ENCODE assay signal across 9 cellular contexts in genomic region chr16:67192781-67193260, GRCh38. TPM values are rescaled to one million over a fixed set of nuclear protein-coding genes. Genes with fewer than 3 reads are reported as not detected.
A peak's percentile ranks its signal among the peaks of the same experiment; 100 is the strongest.
DNase-seq lines count a peak whose midpoint lies in the region; ATAC-seq and TF ChIP-seq lines count a peak whose summit lies in the region.
"Had no signal": no experiment of that assay in that cellular context is flagged by ENCODE, and none has a peak within 500 bp of the region (broad histone marks: within the 10 kb centered on the region; RNA-seq: fewer than 3 reads in every experiment).

No MANE protein-coding gene starts in this region.

- H4K20me1 ChIP-seq in DND-41 (ENCODE audit: insufficient read depth, low read length) (peaks cover 41% of the 10 kb centered on the region), OCI-LY7 (ENCODE audit: insufficient read depth, low read length) (peaks cover 9% of the 10 kb centered on the region; the same call in 1 of the 2 replicates)

- POLR2A ChIA-PET in OCI-LY7 (lab: Charles Lee): interaction anchor here (0.6 to 1.5 kb wide), 4 partner anchors 24 to 51 kb away, joined by 3 to 7 read pairs (median 3); partner anchors contain the start of gene TMEM208

- H3K4me1 ChIP-seq in DND-41 (ENCODE audit: insufficient read depth, low read length): peaks cover 37% of the 10 kb centered on the region
- H3K4me1 ChIP-seq in OCI-LY7 (ENCODE audit: insufficient read depth, low read length, poor library complexity, severe bottlenecking): peaks cover 19% of the 10 kb centered on the region

- H3K9me3 ChIP-seq in DND-41 (ENCODE audit: insufficient read depth, low read length, severe bottlenecking): no peaks in the 10 kb centered on the region
- no peaks in the 10 kb centered on the region for H3K9me3 ChIP-seq in OCI-LY7 (ENCODE audit: low read length)

- H3K4me3 ChIP-seq in DND-41 (ENCODE audit: low read depth in 1 of 2, low read length in 2 of 2): peak overlapping the region; percentile 92 to 94
- H3K4me3 ChIP-seq in OCI-LY7 (ENCODE audit: low read depth, low read length, poor library complexity, severe bottlenecking): peak overlapping the region; percentile 98
- peak overlapping the region; percentile 69 for H3K4me3 ChIP-seq in epithelial cell of esophagus (ENCODE audit: low read length)

- intact Hi-C loops in OCI-LY7 (cut with micrococcal nuclease; ENCODE audit: unreplicated experiment): loop anchor here (2.0 kb wide), 2 partner anchors 34 to 54 kb away; partner anchors contain the start of genes FHOD1 and TMEM208

- DNase-seq in DND-41 (peak; percentile 22), OCI-LY7 (ENCODE audit: low spot score) (peak; percentile 48), epithelial cell of esophagus (ENCODE audit: low read depth) (no peak), osteocyte (ENCODE audit: extremely low spot score, unreplicated experiment) (no peak), kidney tubule cell (ENCODE audit: low spot score) (no peak)
- DNase-seq in stimulated activated CD4-positive, alpha-beta T cell treated with anti-CD3 and anti-CD28 coated beads, Interleukin-4, amount 100 ng/mL, for 4 hours: no peak
- DNase-seq: HCEC 1CT had no signal

- H3K79me2 ChIP-seq in DND-41 (ENCODE audit: insufficient read depth, low read length): peaks cover 41% of the 10 kb centered on the region
- H3K79me2 ChIP-seq in OCI-LY7 (ENCODE audit: insufficient read depth, low read depth, low read length): peaks cover 22% of the 10 kb centered on the region

- H2AFZ ChIP-seq in DND-41 (ENCODE audit: low read depth, low read length) (no peak overlapping the region), OCI-LY7 (ENCODE audit: low read length) (no peak overlapping the region)

- H3K4me3 Mint-ChIP-seq in osteocyte (ENCODE audit: unreplicated experiment): peak overlapping the region; percentile 84

- TF ChIP-seq CTCF in DND-41 (IDR thresholded peaks at IDR 0.05; ENCODE audit: borderline replicate concordance, extremely low read depth, low read length, poor library complexity, severe bottlenecking): no peak
- TF ChIP-seq CTCF in OCI-LY7 (conservative IDR thresholded peaks at IDR 0.05; ENCODE audit: low read length): no peak
- TF ChIP-seq CTCF in epithelial cell of esophagus (IDR thresholded peaks at IDR 0.05; ENCODE audit: insufficient read depth, low read depth, low read length, missing control alignments): no peak
- no peak for TF ChIP-seq CTCF in osteocyte (IDR thresholded peaks at IDR 0.05)

- peak overlapping the region; percentile 80 for H3K27ac ChIP-seq in DND-41 (ENCODE audit: low read length)
- peak overlapping the region; percentile 45 for H3K27ac ChIP-seq in OCI-LY7 (ENCODE audit: low read depth, low read length, poor library complexity, severe bottlenecking)

- no peaks in the 10 kb centered on the region for H3K9me2 ChIP-seq in OCI-LY7 (ENCODE audit: insufficient read depth, low read length)

- H3K27me3 ChIP-seq in DND-41 (ENCODE audit: insufficient read depth, low read length, poor library complexity): no peaks in the 10 kb centered on the region

- H3K27me3 Mint-ChIP-seq in osteocyte (ENCODE audit: unreplicated experiment): no peaks in the 10 kb centered on the region

- no peaks in the 10 kb centered on the region for H3K9me3 Mint-ChIP-seq in osteocyte (ENCODE audit: unreplicated experiment)

- H3K4me1 Mint-ChIP-seq in osteocyte (ENCODE audit: unreplicated experiment): peaks cover 26% of the 10 kb centered on the region

- ATAC-seq in DND-41 (ENCODE audit: insufficient read depth, low read depth) (no peak), HG02973 (IDR thresholded peaks at IDR 0.05; ENCODE audit: unreplicated experiment) (no peak), HG02938 (IDR thresholded peaks at IDR 0.05; ENCODE audit: unreplicated experiment) (no peak)

- CTCF ChIA-PET in OCI-LY7 (lab: Charles Lee; ENCODE audit: unreplicated experiment): interaction anchor here (0.6 to 1.0 kb wide), 3 partner anchors 34 to 261 kb away, joined by 3 to 4 read pairs (median 3); partner anchors contain the start of gene TMEM208

- peaks cover 18% of the 10 kb centered on the region for H3K36me3 Mint-ChIP-seq in osteocyte (ENCODE audit: unreplicated experiment)

- peak overlapping the region; percentile 80 for H3K27ac Mint-ChIP-seq in osteocyte (ENCODE audit: unreplicated experiment)

- H3K4me2 ChIP-seq in DND-41 (ENCODE audit: insufficient read depth, low read length) (peak overlapping the region; percentile 96), OCI-LY7 (ENCODE audit: low read length) (peak overlapping the region; percentile 86)

- no TSS peak for BruUV-seq in OCI-LY7 (replicated peaks; lab: Mats Ljungman, UMichigan)

- H3K36me3 ChIP-seq in DND-41 (ENCODE audit: insufficient read depth, low read length): peaks cover 55% of the 10 kb centered on the region
- peaks cover 57% of the 10 kb centered on the region for H3K36me3 ChIP-seq in OCI-LY7 (ENCODE audit: insufficient read depth, low read length)

- peak overlapping the region; percentile 85 for H3K9ac ChIP-seq in DND-41 (ENCODE audit: low read depth, low read length)

RNA-seq across cellular contexts. Expression of gene E2F4, which starts 0.9 kb away (rescaled TPM):
- 139 and 157 TPM in 2 replicates for total RNA-seq in OCI-LY7 (2014; rRNA removed; shearing (Covaris generic))
- total RNA-seq in OCI-LY7 (2022) (108 and 124 TPM in 2 replicates), osteocyte (40.0 and 43.4 TPM in 2 replicates)

RNA-seq across cellular contexts. Expression of gene EXOC3L1, which starts 2.9 kb away (rescaled TPM):
- total RNA-seq in OCI-LY7 (2014; rRNA removed; shearing (Covaris generic)): not detected in 2 replicates
- total RNA-seq in OCI-LY7 (2022) (not detected in 2 replicates), osteocyte (not detected in 2 replicates)

RNA-seq across cellular contexts. Expression of gene ELMO3, which starts 6.1 kb away (rescaled TPM):
- 7.7 and 7.8 TPM in 2 replicates for total RNA-seq in OCI-LY7 (2014; rRNA removed; shearing (Covaris generic))
- 7.6 and 9.0 TPM in 2 replicates for total RNA-seq in OCI-LY7 (2022)
- 1.7 and 2.1 TPM in 2 replicates for total RNA-seq in osteocyte

RNA-seq across cellular contexts. Expression of gene MATCAP1, which starts 9.1 kb away (rescaled TPM):
- 18.0 and 22.9 TPM in 2 replicates for total RNA-seq in OCI-LY7 (2014; rRNA removed; shearing (Covaris generic))
- 39.6 and 42.3 TPM in 2 replicates for total RNA-seq in OCI-LY7 (2022)
- 26.6 and 35.7 TPM in 2 replicates for total RNA-seq in osteocyte

RNA-seq across cellular contexts. Expression of gene NOL3, which starts 22.5 kb away (rescaled TPM):
- 1.1 and 2.2 TPM in 2 replicates for total RNA-seq in OCI-LY7 (2014; rRNA removed; shearing (Covaris generic))
- total RNA-seq in OCI-LY7 (2022): 4.1 and 4.4 TPM in 2 replicates
- 15.8 and 22.8 TPM in 2 replicates for total RNA-seq in osteocyte

Comparison
In these comparisons a context has a peak if more than half of its experiments do, and no peak if none do; other contexts are left out.
1. DNase-seq: peak in DND-41 (single experiment) and OCI-LY7 (single experiment); none in epithelial cell of esophagus (single experiment), osteocyte (single experiment), kidney tubule cell (single experiment) and stimulated activated CD4-positive, alpha-beta T cell treated with anti-CD3 and anti-CD28 coated beads, Interleukin-4, amount 100 ng/mL, for 4 hours (0 of 2).
2. Peak in every context shown above with its lines, with median percentiles within 50 percentile points of each other: H3K4me3 ChIP-seq.